ENCODE assay signal across 6 cellular contexts in the genomic region with DNA sequence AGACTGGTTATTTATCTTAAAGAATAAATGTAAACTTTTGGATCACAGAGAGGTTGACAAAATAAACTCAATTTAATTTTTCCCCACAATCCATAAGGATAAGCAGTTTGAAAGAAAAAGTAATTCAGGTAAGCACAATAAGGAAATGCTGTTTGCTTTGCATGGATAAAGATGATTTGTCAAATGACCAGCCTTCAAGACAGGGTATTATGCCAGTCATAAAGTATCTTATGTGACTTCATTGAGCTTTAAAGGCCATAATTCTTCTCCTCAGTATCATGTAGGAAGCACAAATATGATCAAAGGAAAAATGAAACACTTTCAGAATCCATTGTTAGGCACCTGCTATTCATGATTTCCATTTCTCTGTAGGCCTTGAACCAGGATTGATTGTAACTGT.
"Had no signal": no experiment of that assay in that cellular context is flagged by ENCODE, and none has a peak within 500 bp of the region (broad histone marks: within the 10 kb centered on the region; RNA-seq: fewer than 3 reads in every experiment).

No MANE protein-coding gene starts in this region.

- H3K4me3 ChIP-seq: K562 had no signal

- ATAC-seq: HepG2, K562 had no signal

- H3K27ac ChIP-seq: HL-60 had no signal

- H3K27ac Mint-ChIP-seq: IgD-negative memory B cell had no signal

- H3K4me1 Mint-ChIP-seq: IgD-negative memory B cell had no signal

- DNase-seq: IMR-90, KBM-7 had no signal

- H3K36me3 Mint-ChIP-seq: IgD-negative memory B cell had no signal

- H3K4me3 Mint-ChIP-seq: IgD-negative memory B cell had no signal
